ENCODE assay signal across 1 cellular context in the genomic region with DNA sequence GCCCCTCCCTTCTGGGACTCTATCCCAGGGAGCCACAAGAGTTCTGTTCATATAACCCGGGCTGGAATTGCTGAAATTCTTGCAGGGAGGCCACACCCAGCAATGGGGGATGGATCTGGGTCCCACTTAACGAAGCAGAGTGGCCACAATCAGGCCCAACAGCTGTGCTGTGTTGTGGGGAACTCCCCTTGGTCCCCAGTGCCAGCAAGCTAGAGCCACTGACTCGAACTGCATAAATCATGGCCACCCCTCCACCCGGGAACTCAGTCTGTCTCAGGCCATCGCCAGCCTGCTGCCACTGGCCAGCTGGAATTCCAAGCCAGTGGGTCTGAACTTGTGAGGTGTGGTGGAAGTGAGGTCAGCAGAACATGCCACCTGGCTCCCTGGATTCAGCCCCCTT.
TF ChIP-seq lines count a peak whose summit lies in the region.

No MANE protein-coding gene starts in this region.

TF ChIP-seq in GM23338, 12 proteins besides CTCF, POLR2A, EP300 and RAD21:
- TF ChIP-seq ZNF331 (CRISPR knock-in tag; IDR thresholded peaks at IDR 0.05; ENCODE audit: low read depth) (no peak), CREB1 (CRISPR knock-in tag; IDR thresholded peaks at IDR 0.05; ENCODE audit: low read depth) (no peak), EZH2phosphoT487 (IDR thresholded peaks at IDR 0.05; ENCODE audit: unreplicated experiment) (no peak), ETS1 (IDR thresholded peaks at IDR 0.05) (no peak), JUNB (IDR thresholded peaks at IDR 0.05; ENCODE audit: unreplicated experiment) (no peak), ZNF114 (CRISPR knock-in tag; IDR thresholded peaks at IDR 0.05) (no peak), STAT1 (IDR thresholded peaks at IDR 0.05; ENCODE audit: unreplicated experiment) (no peak), POLR2AphosphoS5 (IDR thresholded peaks at IDR 0.05; ENCODE audit: low read depth) (no peak), ZNF462 (CRISPR knock-in tag; IDR thresholded peaks at IDR 0.05) (no peak), NANOG (IDR thresholded peaks at IDR 0.05; ENCODE audit: borderline replicate concordance) (no peak), EZH2 (IDR thresholded peaks at IDR 0.05; ENCODE audit: low read depth, unreplicated experiment) (no peak)
- TF ChIP-seq, protein P1, sequence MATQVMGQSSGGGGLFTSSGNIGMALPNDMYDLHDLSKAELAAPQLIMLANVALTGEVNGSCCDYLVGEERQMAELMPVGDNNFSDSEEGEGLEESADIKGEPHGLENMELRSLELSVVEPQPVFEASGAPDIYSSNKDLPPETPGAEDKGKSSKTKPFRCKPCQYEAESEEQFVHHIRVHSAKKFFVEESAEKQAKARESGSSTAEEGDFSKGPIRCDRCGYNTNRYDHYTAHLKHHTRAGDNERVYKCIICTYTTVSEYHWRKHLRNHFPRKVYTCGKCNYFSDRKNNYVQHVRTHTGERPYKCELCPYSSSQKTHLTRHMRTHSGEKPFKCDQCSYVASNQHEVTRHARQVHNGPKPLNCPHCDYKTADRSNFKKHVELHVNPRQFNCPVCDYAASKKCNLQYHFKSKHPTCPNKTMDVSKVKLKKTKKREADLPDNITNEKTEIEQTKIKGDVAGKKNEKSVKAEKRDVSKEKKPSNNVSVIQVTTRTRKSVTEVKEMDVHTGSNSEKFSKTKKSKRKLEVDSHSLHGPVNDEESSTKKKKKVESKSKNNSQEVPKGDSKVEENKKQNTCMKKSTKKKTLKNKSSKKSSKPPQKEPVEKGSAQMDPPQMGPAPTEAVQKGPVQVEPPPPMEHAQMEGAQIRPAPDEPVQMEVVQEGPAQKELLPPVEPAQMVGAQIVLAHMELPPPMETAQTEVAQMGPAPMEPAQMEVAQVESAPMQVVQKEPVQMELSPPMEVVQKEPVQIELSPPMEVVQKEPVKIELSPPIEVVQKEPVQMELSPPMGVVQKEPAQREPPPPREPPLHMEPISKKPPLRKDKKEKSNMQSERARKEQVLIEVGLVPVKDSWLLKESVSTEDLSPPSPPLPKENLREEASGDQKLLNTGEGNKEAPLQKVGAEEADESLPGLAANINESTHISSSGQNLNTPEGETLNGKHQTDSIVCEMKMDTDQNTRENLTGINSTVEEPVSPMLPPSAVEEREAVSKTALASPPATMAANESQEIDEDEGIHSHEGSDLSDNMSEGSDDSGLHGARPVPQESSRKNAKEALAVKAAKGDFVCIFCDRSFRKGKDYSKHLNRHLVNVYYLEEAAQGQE (IDR thresholded peaks at IDR 0.05; ENCODE audit: unreplicated experiment), result no peak
